In genomic region chr12:123971449-123971769, GRCh38 we compare ENCODE assay signal across 1 cellular context.
TF ChIP-seq lines count a peak whose summit lies in the region.

No MANE protein-coding gene starts in this region.

TF ChIP-seq in HepG2, 621 proteins besides CTCF, POLR2A, EP300 and RAD21:
- TF ChIP-seq ZNF660 (CRISPR knock-in tag; IDR thresholded peaks at IDR 0.05; ENCODE audit: borderline replicate concordance, low read depth) (no peak), CEBPZ (IDR thresholded peaks at IDR 0.05; ENCODE audit: low read length) (no peak), MIER3 (CRISPR knock-in tag; IDR thresholded peaks at IDR 0.05; ENCODE audit: borderline replicate concordance) (no peak), PREB (CRISPR knock-in tag; IDR thresholded peaks at IDR 0.05) (no peak), ZSCAN22 (CRISPR knock-in tag; IDR thresholded peaks at IDR 0.05) (no peak), MIXL1 (CRISPR knock-in tag; IDR thresholded peaks at IDR 0.05) (no peak), ZNF629 (CRISPR knock-in tag; conservative IDR thresholded peaks at IDR 0.05) (no peak), CREB3 (CRISPR knock-in tag; IDR thresholded peaks at IDR 0.05) (no peak), IRF1 (CRISPR knock-in tag; IDR thresholded peaks at IDR 0.05; ENCODE audit: low read depth) (no peak), ARID5B (CRISPR knock-in tag; IDR thresholded peaks at IDR 0.05) (no peak), ZNF260 (CRISPR knock-in tag; IDR thresholded peaks at IDR 0.05; ENCODE audit: borderline replicate concordance, low read depth) (no peak)
